In the genomic region with DNA sequence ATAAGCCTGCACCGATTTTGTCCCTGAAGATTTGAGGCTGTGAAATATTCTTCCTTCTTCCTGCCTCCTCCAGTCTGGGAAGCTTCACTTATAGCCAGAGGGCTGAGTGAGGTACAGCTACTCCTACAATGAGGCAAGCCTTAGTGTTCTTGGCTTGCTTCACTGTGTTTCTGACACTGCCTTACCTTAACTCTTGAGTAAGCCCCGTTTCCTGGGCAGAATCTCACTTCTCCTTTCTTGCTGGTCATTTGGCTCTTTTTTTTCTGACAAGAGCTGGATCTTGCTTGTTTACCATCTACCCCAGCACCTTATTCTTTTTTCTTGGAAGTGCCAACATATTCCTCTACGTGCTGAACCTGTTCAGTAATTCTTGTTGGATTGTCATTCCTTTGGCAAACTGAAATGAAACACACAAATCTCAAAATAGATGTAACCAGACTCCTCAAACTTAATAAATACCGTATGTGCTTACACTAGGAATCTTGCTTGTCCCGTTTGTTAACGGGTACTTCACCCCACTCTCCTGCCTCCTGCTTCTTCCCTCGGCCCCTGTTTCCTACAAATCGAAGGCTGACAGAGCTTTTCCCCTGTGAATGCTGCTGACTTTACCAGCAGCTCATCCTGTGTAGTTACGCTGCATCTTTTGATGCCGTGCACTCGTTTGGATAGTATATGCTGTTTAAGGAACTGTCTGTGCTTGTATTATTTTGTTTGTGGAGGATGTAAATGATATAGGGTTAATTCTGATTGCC, we compare ENCODE assay signal across 8 cellular contexts.
DNase-seq lines count a peak whose midpoint lies in the region; ATAC-seq lines count a peak whose summit lies in the region.

No MANE protein-coding gene starts in this region.

- no peaks in the 10 kb centered on the region for H3K9me3 Mint-ChIP-seq in natural killer cell treated with Interleukin-12 subunit alpha and Interleukin-12 subunit beta and Interleukin-15 and Interleukin-18, amount 100 ng/mL, for 72 hours

- H3K27ac Mint-ChIP-seq in natural killer cell treated with Interleukin-12 subunit alpha and Interleukin-12 subunit beta and Interleukin-15 and Interleukin-18, amount 100 ng/mL, for 72 hours: no peak overlapping the region

- no peak overlapping the region for H3K4me3 Mint-ChIP-seq in natural killer cell treated with Interleukin-12 subunit alpha and Interleukin-12 subunit beta and Interleukin-15 and Interleukin-18, amount 100 ng/mL, for 72 hours

- peak; percentile 91 for ATAC-seq in GM21576 (IDR thresholded peaks at IDR 0.05; ENCODE audit: unreplicated experiment)
- ATAC-seq in natural killer cell treated with Interleukin-12 subunit alpha and Interleukin-12 subunit beta and Interleukin-15 and Interleukin-18, amount 100 ng/mL, for 72 hours: no peak

- peaks cover 6 to 9% of the 10 kb centered on the region in 2 donors for H3K4me1 Mint-ChIP-seq in natural killer cell treated with Interleukin-12 subunit alpha and Interleukin-12 subunit beta and Interleukin-15 and Interleukin-18, amount 100 ng/mL, for 72 hours (ENCODE audit: low read depth in 2 of 2)

- H3K27me3 Mint-ChIP-seq in natural killer cell treated with Interleukin-12 subunit alpha and Interleukin-12 subunit beta and Interleukin-15 and Interleukin-18, amount 100 ng/mL, for 72 hours: peaks cover 11 to 30% of the 10 kb centered on the region in 2 donors

- H3K36me3 Mint-ChIP-seq in natural killer cell treated with Interleukin-12 subunit alpha and Interleukin-12 subunit beta and Interleukin-15 and Interleukin-18, amount 100 ng/mL, for 72 hours: no peaks in the 10 kb centered on the region

- peak overlapping the region in 1 of 7 experiments; percentile 5 for H3K4me3 ChIP-seq in skin epidermis

- peak; percentile 42 for DNase-seq in ELF-1 (ENCODE audit: low read depth, low spot score)
- DNase-seq in Kasumi-1 (lab: John Stamatoyannopoulos, UW): peak; percentile 53 to 54
- DNase-seq in epithelial cell of prostate (ENCODE audit: low read depth, low spot score): no peak
- no peak for DNase-seq in activated CD4-positive, alpha-beta T cell treated with anti-CD3 and anti-CD28 coated beads for 48 hours
- DNase-seq in natural killer cell treated with Interleukin-12 subunit alpha and Interleukin-12 subunit beta and Interleukin-15 and Interleukin-18, amount 100 ng/mL, for 72 hours (ENCODE audit: low spot score): no peak
- no peak for DNase-seq in activated CD8-positive, alpha-beta memory T cell treated with anti-CD3 and anti-CD28 coated beads for 24 hours

- peak overlapping the region; percentile 73 for H3K27ac ChIP-seq in epithelial cell of prostate
- H3K27ac ChIP-seq in skin epidermis: peak overlapping the region in 12 of 21 experiments; percentile 4 to 59 (median 30)

Comparison
In these comparisons a context has a peak if more than half of its experiments do, and no peak if none do; other contexts are left out.
1. DNase-seq: peak in ELF-1 (single experiment) and Kasumi-1 (2 of 2); none in epithelial cell of prostate (single experiment), activated CD4-positive, alpha-beta T cell treated with anti-CD3 and anti-CD28 coated beads for 48 hours (single experiment), natural killer cell treated with Interleukin-12 subunit alpha and Interleukin-12 subunit beta and Interleukin-15 and Interleukin-18, amount 100 ng/mL, for 72 hours (single experiment) and activated CD8-positive, alpha-beta memory T cell treated with anti-CD3 and anti-CD28 coated beads for 24 hours (single experiment).